Comparison of ENCODE assay signal across 1 cellular context in genomic region chr11:19938051-19938856, GRCh38.
TF ChIP-seq lines count a peak whose summit lies in the region.

No MANE protein-coding gene starts in this region.

TF ChIP-seq in HCT116, 20 proteins besides CTCF, POLR2A, EP300 and RAD21 (continued from another document):
- TF ChIP-seq REST (IDR thresholded peaks at IDR 0.05; ENCODE audit: low read depth) = no peak
